7 cellular contexts compared by ENCODE assay signal in the genomic region with DNA sequence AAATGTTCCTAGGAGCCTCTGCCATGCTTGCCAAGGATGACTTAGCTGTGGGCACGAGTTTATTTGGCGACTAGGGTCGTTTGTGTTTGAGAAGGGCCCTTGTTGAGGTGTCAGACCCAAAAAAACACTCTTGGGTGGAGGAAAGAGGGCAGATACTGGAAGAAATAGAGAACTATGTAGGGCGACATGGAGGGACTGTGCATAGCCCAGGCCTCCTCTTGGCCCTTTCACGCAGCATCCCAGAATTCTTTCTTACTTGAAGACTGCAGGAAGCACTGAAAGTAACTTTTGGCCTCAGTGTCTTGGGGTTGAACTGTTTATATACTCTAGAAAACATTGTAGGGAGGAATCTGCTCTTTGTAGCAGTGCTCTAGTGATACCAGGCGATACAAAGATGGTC. TPM values are rescaled to one million over a fixed set of nuclear protein-coding genes. Genes with fewer than 3 reads are reported as not detected.
DNase-seq lines count a peak whose midpoint lies in the region; ATAC-seq and TF ChIP-seq lines count a peak whose summit lies in the region.

No MANE protein-coding gene starts in this region.

- intact Hi-C loops in Panc1 (cut with micrococcal nuclease; ENCODE audit: unreplicated experiment): no loop called here
- intact Hi-C loops in esophagus muscularis mucosa (cut with DNase I): loop anchor here (10.0 kb wide), 1 partner anchor 303 kb away; a partner anchor contains a TSS

- DNase-seq in Panc1 (ENCODE audit: low read depth, low spot score) (no peak), esophagus muscularis mucosa (ENCODE audit: extremely low spot score) (no peak), trophoblast cell (no peak), globus pallidus (ENCODE audit: low spot score) (no peak)
- no peak for DNase-seq in stimulated activated naive CD4-positive, alpha-beta T cell (lab: John Stamatoyannopoulos, UW)

- H2AFZ ChIP-seq in trophoblast cell (ENCODE audit: insufficient read depth, low read length, poor library complexity): no peak overlapping the region

- peak overlapping the region; percentile 69 for H3K14ac ChIP-seq in trophoblast cell (ENCODE audit: low read length)

- no peak overlapping the region for H3K18ac ChIP-seq in trophoblast cell (ENCODE audit: low read length)

- 8% methylated on average over 6 of the region's 6 CpGs for WGBS in esophagus muscularis mucosa
- no CpG with 5 or more reads among the region's 6 CpGs for WGBS in trophoblast cell (ENCODE audit: extremely low coverage, insufficient coverage, insufficient read length)

- H3K4me1 ChIP-seq in Panc1 (ENCODE audit: control insufficient read depth, insufficient read depth, low read length) (peaks cover 22% of the 10 kb centered on the region; the same call in 1 of the 2 replicates), esophagus muscularis mucosa (peaks cover 23 to 56% (median 37%) of the 10 kb centered on the region in 4 donors), trophoblast cell (ENCODE audit: control insufficient read depth in 1 of 2, insufficient read depth in 2 of 2, low read length in 2 of 2) (peaks cover 1 to 2% of the 10 kb centered on the region in 2 experiments)

- BruUV-seq in Panc1 (replicated peaks; lab: Mats Ljungman, UMichigan): no TSS peak

- no peak overlapping the region for H2BK12ac ChIP-seq in trophoblast cell (ENCODE audit: low read length)

- H3K4me2 ChIP-seq in trophoblast cell (ENCODE audit: low read length): peak overlapping the region; percentile 94

- H3K9ac ChIP-seq in trophoblast cell (ENCODE audit: low read length): peak overlapping the region; percentile 92

- H3K4me3 ChIP-seq in Panc1 (ENCODE audit: low read depth in 2 of 2, low read length in 2 of 2): peak overlapping the region; percentile 67 to 68
- peak overlapping the region; percentile 76 to 96 (median 86) for H3K4me3 ChIP-seq in esophagus muscularis mucosa
- H3K4me3 ChIP-seq in trophoblast cell (ENCODE audit: low read depth, low read length): peak overlapping the region; percentile 98

- peak overlapping the region; percentile 63 for H3K27ac ChIP-seq in Panc1 (ENCODE audit: low read length)
- H3K27ac ChIP-seq in esophagus muscularis mucosa (replicated peaks in 1 of 4): peak overlapping the region; percentile 82 to 94 (median 86)
- H3K27ac ChIP-seq in trophoblast cell (ENCODE audit: low read depth, low read length): no peak overlapping the region

- peak overlapping the region; percentile 90 for H3K4ac ChIP-seq in trophoblast cell (ENCODE audit: low read depth, low read length)

- H3K9me3 ChIP-seq in Panc1 (ENCODE audit: control insufficient read depth, insufficient read depth, low read depth, low read length) (no peaks in the 10 kb centered on the region), esophagus muscularis mucosa (no peaks in the 10 kb centered on the region), trophoblast cell (ENCODE audit: insufficient read depth, low read depth, low read length) (peaks cover 1% of the 10 kb centered on the region)

- H3K79me2 ChIP-seq in trophoblast cell (ENCODE audit: control insufficient read depth, insufficient read depth, low read length, poor library complexity): peaks cover 16% of the 10 kb centered on the region

- peak; percentile 5 for ATAC-seq in GM21515 (IDR thresholded peaks at IDR 0.05; ENCODE audit: unreplicated experiment)
- no peak; the same call in 1 of the 2 replicates for ATAC-seq in Panc1
- no peak for ATAC-seq in GM21528 (IDR thresholded peaks at IDR 0.05; ENCODE audit: low FRiP score, unreplicated experiment)

- TF ChIP-seq CTCF in Panc1 (IDR thresholded peaks at IDR 0.05): no peak
- no peak for TF ChIP-seq CTCF in esophagus muscularis mucosa (IDR thresholded peaks at IDR 0.05)

- H4K12ac ChIP-seq in trophoblast cell (ENCODE audit: low read depth, low read length): no peak overlapping the region

- peaks cover 7% of the 10 kb centered on the region for H3K79me1 ChIP-seq in trophoblast cell (ENCODE audit: low read length)

- no peak overlapping the region for H2BK120ac ChIP-seq in trophoblast cell (ENCODE audit: insufficient read depth, low read length, poor library complexity)

- no peak overlapping the region for H2BK5ac ChIP-seq in trophoblast cell (ENCODE audit: low read depth, low read length, poor library complexity)

- H4K8ac ChIP-seq in trophoblast cell (ENCODE audit: low read depth, low read length): no peak overlapping the region

- in situ Hi-C loops in Panc1 (cut with HindIII; ENCODE audit: low pct_unique_long_range_greater_than_20kb, low sequenced_read_pairs): no loop called here

- CTCF ChIA-PET in Panc1 (lab: Charles Lee): no interaction called here

- no peak overlapping the region for H2AK5ac ChIP-seq in trophoblast cell (ENCODE audit: low read length)

- H3K27me3 ChIP-seq in Panc1 (ENCODE audit: control insufficient read depth, insufficient read depth, low read length): no peaks in the 10 kb centered on the region
- H3K27me3 ChIP-seq in esophagus muscularis mucosa: no peaks in the 10 kb centered on the region
- no peaks in the 10 kb centered on the region for H3K27me3 ChIP-seq in trophoblast cell (ENCODE audit: insufficient read depth, low read length)

- POLR2A ChIA-PET in Panc1 (lab: Charles Lee): interaction anchor here (0.6 kb wide), 1 partner anchor 26 kb away, joined by 4 read pairs; no protein-coding TSS in a partner anchor

- no peak overlapping the region for H4K91ac ChIP-seq in trophoblast cell (ENCODE audit: low read depth, low read length)

- no peak overlapping the region for H3K23ac ChIP-seq in trophoblast cell (ENCODE audit: low read length)

- H3K36me3 ChIP-seq in Panc1 (ENCODE audit: control insufficient read depth, insufficient read depth, low read length): no peaks in the 10 kb centered on the region; the same call in 1 of the 2 replicates
- H3K36me3 ChIP-seq in esophagus muscularis mucosa: no peaks in the 10 kb centered on the region
- H3K36me3 ChIP-seq in trophoblast cell (ENCODE audit: control insufficient read depth in 1 of 2, insufficient read depth in 2 of 2, low read length in 2 of 2): no peaks in the 10 kb centered on the region

- no peak for TF ChIP-seq POLR2A in esophagus muscularis mucosa (IDR thresholded peaks at IDR 0.05; ENCODE audit: low read depth)

- TF ChIP-seq EP300 in esophagus muscularis mucosa (IDR thresholded peaks at IDR 0.05): no peak

RNA-seq across cellular contexts. Expression of a gene that starts 0.9 kb away (rescaled TPM):
- 43.5 TPM for total RNA-seq in Panc1 (2021; ENCODE audit: unreplicated experiment)
- polyA plus RNA-seq in Panc1 (2012; ENCODE audit: insufficient read length): 36.7 TPM
- 10 to 100 TPM; 31.5 to 37.7 (median 35.9) TPM for total RNA-seq in esophagus muscularis mucosa
- 38.4 and 40.9 TPM in 2 replicates for polyA plus RNA-seq in trophoblast cell (2013)

RNA-seq across cellular contexts. Expression of a gene that starts 15.5 kb away (rescaled TPM):
- total RNA-seq in Panc1 (2021; ENCODE audit: unreplicated experiment) (18.0 TPM), esophagus muscularis mucosa (10 to 100 TPM; 18.3 to 23.8 (median 21.0) TPM)
- 14.1 TPM for polyA plus RNA-seq in Panc1 (2012; ENCODE audit: insufficient read length)
- 14.9 and 15.0 TPM in 2 replicates for polyA plus RNA-seq in trophoblast cell (2013)
